In the genomic region with DNA sequence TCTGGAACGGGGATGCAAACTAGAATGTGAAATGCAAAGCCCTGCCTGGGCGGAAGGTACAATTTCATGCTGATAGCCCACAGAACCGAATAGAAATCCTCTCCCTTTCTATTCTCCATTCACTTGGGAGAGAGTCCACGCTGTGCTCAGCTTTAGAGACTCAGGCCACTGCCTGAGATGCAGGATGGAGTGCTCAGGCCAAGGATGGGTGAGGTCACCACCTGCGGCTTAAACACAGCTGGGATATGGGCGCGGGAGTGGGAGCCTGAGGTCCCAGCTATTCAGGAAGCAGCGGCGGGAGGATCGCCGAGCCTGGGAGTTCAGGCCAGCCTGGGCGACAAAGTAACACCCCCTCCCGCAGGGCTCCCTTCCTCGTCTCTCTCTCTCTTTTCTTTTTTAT, we compare ENCODE assay signal across 8 cellular contexts. TPM values are rescaled to one million over a fixed set of nuclear protein-coding genes. Genes with fewer than 3 reads are reported as not detected.
A peak's percentile ranks its signal among the peaks of the same experiment; 100 is the strongest.
DNase-seq lines count a peak whose midpoint lies in the region; ATAC-seq and TF ChIP-seq lines count a peak whose summit lies in the region.

No MANE protein-coding gene starts in this region.

- CTCF ChIA-PET in BJ (lab: Yijun Ruan, JAX): no interaction called here

- H3K9me3 ChIP-seq in right lobe of liver (no peaks in the 10 kb centered on the region), thoracic aorta (no peaks in the 10 kb centered on the region)

- POLR2A ChIA-PET in BJ (lab: Charles Lee): interaction anchor here (1.1 kb wide), 1 partner anchor 10 kb away, joined by 4 read pairs; no protein-coding TSS in a partner anchor

- TF ChIP-seq POLR2A in right lobe of liver (IDR thresholded peaks at IDR 0.05): no peak

- H3K27me3 ChIP-seq in BJ (ENCODE audit: control insufficient read depth, insufficient read depth, low read length) (no peaks in the 10 kb centered on the region), right lobe of liver (no peaks in the 10 kb centered on the region), thoracic aorta (replicated peaks; ENCODE audit: insufficient read depth) (no peaks in the 10 kb centered on the region)

- intact Hi-C loops in right lobe of liver (cut with DNase I): no loop called here

- 5% methylated on average over 10 of the region's 14 CpGs for WGBS in right lobe of liver (ENCODE audit: insufficient coverage, low coverage, low lambda C conversion rate, missing lambda C conversion rate)

- TF ChIP-seq CTCF in BJ (IDR thresholded peaks at IDR 0.05; ENCODE audit: insufficient read depth, low read depth, low read length) (no peak), choroid plexus epithelial cell (conservative IDR thresholded peaks at IDR 0.05; ENCODE audit: low read depth, low read length) (no peak), right lobe of liver (IDR thresholded peaks at IDR 0.05) (no peak), thoracic aorta (IDR thresholded peaks at IDR 0.05) (no peak)

- no peaks in the 10 kb centered on the region for H3K36me3 ChIP-seq in BJ (ENCODE audit: control insufficient read depth, insufficient read depth, low read length)
- no peaks in the 10 kb centered on the region for H3K36me3 ChIP-seq in right lobe of liver
- H3K36me3 ChIP-seq in thoracic aorta: no peaks in the 10 kb centered on the region

- ATAC-seq in GM19372 (IDR thresholded peaks at IDR 0.05; ENCODE audit: low read depth, unreplicated experiment) (peak; percentile 22), right lobe of liver (peak in 2 of 4 donors; percentile 5 to 9), thoracic aorta (ENCODE audit: insufficient number of reproducible peaks, low FRiP score, low read depth) (peak; percentile 51), esophagus mucosa (no peak)

- H3K4me1 ChIP-seq in right lobe of liver (peaks cover 0 to 6% (median 0%) of the 10 kb centered on the region in 4 donors), thoracic aorta (ENCODE audit: control insufficient read depth in 1 of 2, low read depth in 2 of 2) (peaks cover 5 to 17% of the 10 kb centered on the region in 2 donors)

- H3K27ac ChIP-seq in right lobe of liver (peak overlapping the region in 1 of 3 donors; percentile 43), thoracic aorta (peak overlapping the region; percentile 89 to 90)

- H3K4me3 ChIP-seq in BJ (ENCODE audit: low read depth, low read length) (peak overlapping the region; percentile 81), choroid plexus epithelial cell (ENCODE audit: low read depth, low read length) (peak overlapping the region; percentile 54), right lobe of liver (peak overlapping the region; percentile 12 to 64 (median 56)), thoracic aorta (peak overlapping the region; percentile 79)

- DNase-seq in BJ (ENCODE audit: low read depth): no peak
- peak; percentile 52 for DNase-seq in NCI-H2227 treated with DMSO at 0.1 percent for 48 hours (lab: John Stamatoyannopoulos, UW)
- no peak for DNase-seq in choroid plexus epithelial cell (ENCODE audit: low read depth)
- peak in 1 of 3 donors; percentile 51 for DNase-seq in right lobe of liver
- DNase-seq in thoracic aorta (ENCODE audit: low spot score): no peak
- no peak for DNase-seq in NAMALWA (ENCODE audit: low spot score)

RNA-seq across cellular contexts. Expression of a gene that starts 0.4 kb away (rescaled TPM):
- 23.7 and 36.1 TPM in 2 replicates for polyA plus RNA-seq in BJ (2011; rRNA removed)
- polyA minus RNA-seq in BJ (2011; rRNA and poly(A)+ RNA removed): 10.1 and 17.3 TPM in 2 replicates
- 1 to 10 TPM; 2.5 to 5.9 (median 3.3) TPM for total RNA-seq in right lobe of liver
- total RNA-seq in thoracic aorta: 100 to 1,000 TPM in 1 of 2 donors, 10 to 100 TPM in 1; 70.0 to 143 TPM
- total RNA-seq in esophagus mucosa: 10.7 TPM
